ENCODE assay signal across 14 cellular contexts in the genomic region with DNA sequence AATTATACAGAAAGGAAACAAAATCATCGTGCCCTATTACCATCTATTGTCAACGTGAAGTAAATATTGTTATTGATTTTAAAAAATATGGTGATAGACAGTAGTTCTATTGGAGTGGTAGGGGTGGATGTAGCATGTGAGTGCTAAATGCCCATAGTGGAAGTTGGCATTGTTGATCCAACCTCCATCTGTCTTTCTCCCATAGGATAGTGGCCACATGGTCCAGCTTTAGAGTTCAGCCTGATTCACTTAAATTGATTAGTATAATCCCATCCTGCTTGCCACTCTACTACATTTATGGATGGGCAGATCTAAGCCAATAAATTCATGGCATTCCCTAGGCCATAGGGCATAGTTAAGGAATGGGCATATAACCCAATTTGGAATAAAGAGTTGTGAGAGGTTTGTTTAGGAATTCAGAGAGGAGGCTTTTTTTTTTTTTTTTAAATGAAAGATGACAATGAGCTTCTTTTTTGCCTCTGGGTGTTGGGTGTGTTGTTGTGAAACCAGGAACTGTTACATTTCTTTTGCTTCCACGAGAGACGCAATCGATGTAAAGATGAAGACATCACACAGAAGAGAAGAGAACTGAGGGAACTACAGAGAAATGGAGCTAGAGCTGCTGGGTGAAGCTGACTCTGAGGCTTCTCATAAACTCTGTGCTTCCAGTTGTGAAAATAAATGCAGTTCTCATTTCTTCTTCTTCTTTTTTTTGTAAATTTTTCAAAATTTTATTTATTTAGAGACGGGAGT. TPM values are rescaled to one million over a fixed set of nuclear protein-coding genes. Genes with fewer than 3 reads are reported as not detected.
DNase-seq lines count a peak whose midpoint lies in the region; ATAC-seq and TF ChIP-seq lines count a peak whose summit lies in the region.
"Had no signal": no experiment of that assay in that cellular context is flagged by ENCODE, and none has a peak within 500 bp of the region (broad histone marks: within the 10 kb centered on the region; RNA-seq: fewer than 3 reads in every experiment).

No MANE protein-coding gene starts in this region.

- peak overlapping the region; percentile 69 for H3K27ac Mint-ChIP-seq in activated naive CD4-positive, alpha-beta T cell treated with anti-CD3 and anti-CD28 coated beads, Interleukin-2, amount 50 U/mL, for 24 hours
- H3K27ac Mint-ChIP-seq in activated naive CD4-positive, alpha-beta T cell treated with anti-CD3 and anti-CD28 coated beads, Interleukin-2, amount 10 ng/mL, durations not matched to agents 7 days and 5 days: no peak overlapping the region
- H3K27ac Mint-ChIP-seq in effector memory CD8-positive, alpha-beta T cell: peak overlapping the region; percentile 15 to 68

- H3K9me3 ChIP-seq in spleen (no peaks in the 10 kb centered on the region), suprapubic skin (no peaks in the 10 kb centered on the region)
- H3K9me3 ChIP-seq: ovary, tibial nerve had no signal

- intact Hi-C loops in spleen (cut with DNase I; ENCODE audit: low total_unique reads): no loop called here

- H3K4me1 Mint-ChIP-seq in activated naive CD4-positive, alpha-beta T cell treated with anti-CD3 and anti-CD28 coated beads, Interleukin-2, amount 50 U/mL, for 24 hours: peaks cover 74% of the 10 kb centered on the region
- H3K4me1 Mint-ChIP-seq in activated naive CD4-positive, alpha-beta T cell treated with anti-CD3 and anti-CD28 coated beads, Interleukin-2, amount 10 ng/mL, durations not matched to agents 7 days and 5 days: no peaks in the 10 kb centered on the region
- H3K4me1 Mint-ChIP-seq in effector memory CD8-positive, alpha-beta T cell (ENCODE audit: low read depth in 2 of 2): peaks cover 5 to 15% of the 10 kb centered on the region in 2 donors

- no peaks in the 10 kb centered on the region for H3K36me3 Mint-ChIP-seq in activated naive CD4-positive, alpha-beta T cell treated with anti-CD3 and anti-CD28 coated beads, Interleukin-2, amount 50 U/mL, for 24 hours
- no peaks in the 10 kb centered on the region for H3K36me3 Mint-ChIP-seq in activated naive CD4-positive, alpha-beta T cell treated with anti-CD3 and anti-CD28 coated beads, Interleukin-2, amount 10 ng/mL, durations not matched to agents 7 days and 5 days
- no peaks in the 10 kb centered on the region for H3K36me3 Mint-ChIP-seq in effector memory CD8-positive, alpha-beta T cell (ENCODE audit: insufficient read depth)
- H3K36me3 Mint-ChIP-seq: activated CD4-positive, alpha-beta memory T cell treated with anti-CD3 and anti-CD28 coated beads for 36 hours had no signal

- no peak for TF ChIP-seq EP300 in suprapubic skin (IDR thresholded peaks at IDR 0.05)

- 50 to 80% (median 62%) methylated on average over 6 of the region's 6 CpGs for WGBS in spleen, 5 donors
- 58% methylated on average over 6 of the region's 6 CpGs for WGBS in suprapubic skin

- CTCF ChIA-PET in activated naive CD4-positive, alpha-beta T cell treated with anti-CD3 and anti-CD28 coated beads, Interleukin-2, amount 10 ng/mL, durations not matched to agents 7 days and 5 days (lab: Charles Lee): no interaction called here

- H3K9me3 Mint-ChIP-seq in activated naive CD4-positive, alpha-beta T cell treated with anti-CD3 and anti-CD28 coated beads, Interleukin-2, amount 50 U/mL, for 24 hours: no peaks in the 10 kb centered on the region
- H3K9me3 Mint-ChIP-seq in activated naive CD4-positive, alpha-beta T cell treated with anti-CD3 and anti-CD28 coated beads, Interleukin-2, amount 10 ng/mL, durations not matched to agents 7 days and 5 days: no peaks in the 10 kb centered on the region
- no peaks in the 10 kb centered on the region for H3K9me3 Mint-ChIP-seq in effector memory CD8-positive, alpha-beta T cell
- H3K9me3 Mint-ChIP-seq: activated CD4-positive, alpha-beta memory T cell treated with anti-CD3 and anti-CD28 coated beads for 36 hours had no signal

- H3K27me3 ChIP-seq in spleen (replicated peaks in 1 of 7) (no peaks in the 10 kb centered on the region), suprapubic skin (no peaks in the 10 kb centered on the region)
- H3K27me3 ChIP-seq: ovary, tibial nerve had no signal

- no peaks in the 10 kb centered on the region for H3K27me3 Mint-ChIP-seq in activated naive CD4-positive, alpha-beta T cell treated with anti-CD3 and anti-CD28 coated beads, Interleukin-2, amount 50 U/mL, for 24 hours
- H3K27me3 Mint-ChIP-seq in activated naive CD4-positive, alpha-beta T cell treated with anti-CD3 and anti-CD28 coated beads, Interleukin-2, amount 10 ng/mL, durations not matched to agents 7 days and 5 days: no peaks in the 10 kb centered on the region
- no peaks in the 10 kb centered on the region for H3K27me3 Mint-ChIP-seq in effector memory CD8-positive, alpha-beta T cell
- H3K27me3 Mint-ChIP-seq: activated CD4-positive, alpha-beta memory T cell treated with anti-CD3 and anti-CD28 coated beads for 36 hours had no signal

- H3K4me3 Mint-ChIP-seq in activated naive CD4-positive, alpha-beta T cell treated with anti-CD3 and anti-CD28 coated beads, Interleukin-2, amount 50 U/mL, for 24 hours: no peak overlapping the region
- H3K4me3 Mint-ChIP-seq in activated naive CD4-positive, alpha-beta T cell treated with anti-CD3 and anti-CD28 coated beads, Interleukin-2, amount 10 ng/mL, durations not matched to agents 7 days and 5 days: no peak overlapping the region
- no peak overlapping the region for H3K4me3 Mint-ChIP-seq in effector memory CD8-positive, alpha-beta T cell
- H3K4me3 Mint-ChIP-seq: activated CD4-positive, alpha-beta memory T cell treated with anti-CD3 and anti-CD28 coated beads for 36 hours had no signal

- H3K4me3 ChIP-seq in spleen (no peak overlapping the region), suprapubic skin (no peak overlapping the region)
- H3K4me3 ChIP-seq: K562, ovary, tibial nerve had no signal

- ATAC-seq in effector memory CD8-positive, alpha-beta T cell (replicated peaks): no peak
- ATAC-seq in HG03139 (IDR thresholded peaks at IDR 0.05; ENCODE audit: unreplicated experiment): no peak
- ATAC-seq: K562 had no signal

- TF ChIP-seq CTCF in spleen (IDR thresholded peaks at IDR 0.05 in 8 of 11, conservative IDR thresholded peaks at IDR 0.05 in 3 of 11) (no peak), suprapubic skin (IDR thresholded peaks at IDR 0.05) (no peak)

- H3K4me1 ChIP-seq in spleen (peaks cover 0 to 67% (median 37%) of the 10 kb centered on the region in 6 donors), suprapubic skin (peaks cover 31% of the 10 kb centered on the region)

- peak overlapping the region; percentile 24 to 85 (median 55) for H3K27ac ChIP-seq in spleen
- H3K27ac ChIP-seq in suprapubic skin: no peak overlapping the region
- H3K27ac ChIP-seq: ovary had no signal

- no peak for DNase-seq in activated naive CD4-positive, alpha-beta T cell treated with anti-CD3 and anti-CD28 coated beads, Interleukin-2, amount 10 ng/mL, durations not matched to agents 7 days and 5 days
- DNase-seq in NOMO-1 (lab: John Stamatoyannopoulos, UW; ENCODE audit: unreplicated experiment in 2 of 2) (peak; percentile 27 to 89), spleen (no peak), suprapubic skin (ENCODE audit: low spot score in 2 of 2) (no peak), cerebellar cortex (ENCODE audit: low spot score) (no peak)
- no peak for DNase-seq in effector memory CD8-positive, alpha-beta T cell
- DNase-seq: activated CD4-positive, alpha-beta memory T cell treated with anti-CD3 and anti-CD28 coated beads for 36 hours; NCI-H1417; ovary; small intestine had no signal

- TF ChIP-seq POLR2A in spleen (IDR thresholded peaks at IDR 0.05) (no peak), suprapubic skin (IDR thresholded peaks at IDR 0.05) (no peak)

- no peaks in the 10 kb centered on the region for H3K36me3 ChIP-seq in spleen
- H3K36me3 ChIP-seq in suprapubic skin: no peaks in the 10 kb centered on the region
- H3K36me3 ChIP-seq: ovary, tibial nerve had no signal

RNA-seq across cellular contexts. Expression of gene CHD1, which starts 12.5 kb away (rescaled TPM):
- 100 to 1,000 TPM in 2 of 7 donors, 10 to 100 TPM in 5; 58.8 to 118 (median 75.8) TPM for total RNA-seq in spleen
- 10 to 100 TPM; 17.3 to 33.3 (median 20.5) TPM for polyA plus RNA-seq in spleen
- 10 to 100 TPM; 39.8 to 70.6 (median 54.1) TPM for total RNA-seq in suprapubic skin

Comparison
In these comparisons a context has a peak if more than half of its experiments do, and no peak if none do; other contexts are left out.
1. DNase-seq: peak in NOMO-1 (2 of 2); none in activated naive CD4-positive, alpha-beta T cell treated with anti-CD3 and anti-CD28 coated beads, Interleukin-2, amount 10 ng/mL, durations not matched to agents 7 days and 5 days (single experiment), effector memory CD8-positive, alpha-beta T cell (0 of 3), spleen (single experiment), suprapubic skin (0 of 2) and cerebellar cortex (single experiment).